1 cellular context compared by ENCODE assay signal in genomic region chr12:6442799-6443198, GRCh38.
TF ChIP-seq lines count a peak whose summit lies in the region.

No MANE protein-coding gene starts in this region.

TF ChIP-seq in IMR-90, 13 proteins besides CTCF, POLR2A, EP300 and RAD21:
- TF ChIP-seq CEBPB (IDR thresholded peaks at IDR 0.05; ENCODE audit: low read depth, low read length) (peak; percentile 23; the same call in 1 of the 2 replicates), ELK1 (IDR thresholded peaks at IDR 0.05; ENCODE audit: borderline replicate concordance, low read depth, low read length) (no peak)
